ENCODE assay signal across 8 cellular contexts in genomic region chr22:23857606-23858483, GRCh38. TPM values are rescaled to one million over a fixed set of nuclear protein-coding genes. Genes with fewer than 3 reads are reported as not detected.
DNase-seq lines count a peak whose midpoint lies in the region; ATAC-seq and TF ChIP-seq lines count a peak whose summit lies in the region.

TSS of gene SLC2A11 (plus strand) at chr22:23857875. CDS start at chr22:23858000, 125 bp downstream.

- peak in 3 of 4 donors; percentile 50 to 75 (median 56) for TF ChIP-seq POLR2A in esophagus squamous epithelium (IDR thresholded peaks at IDR 0.05)

- H3K9ac ChIP-seq in DND-41 (ENCODE audit: low read depth, low read length) (peak within 1 kb of the TSS; percentile 79), KMS-11 (peak within 1 kb of the TSS; percentile 69)

- H3K9me3 ChIP-seq in DND-41 (ENCODE audit: insufficient read depth, low read length, severe bottlenecking) (no peaks in the 10 kb centered on the region), Panc1 (ENCODE audit: control insufficient read depth, insufficient read depth, low read depth, low read length) (no peaks in the 10 kb centered on the region), esophagus squamous epithelium (no peaks in the 10 kb centered on the region)

- BruUV-seq in Panc1 (replicated peaks; lab: Mats Ljungman, UMichigan): no TSS peak

- H2AFZ ChIP-seq in DND-41 (ENCODE audit: low read depth, low read length) (peak within 1 kb of the TSS; percentile 98), KMS-11 (ENCODE audit: low read depth) (peak within 1 kb of the TSS; percentile 79)

- peak; percentile 95 for DNase-seq in DND-41
- peak; percentile 82 for DNase-seq in Panc1 (ENCODE audit: low read depth, low spot score)
- DNase-seq in activated T-helper 1 cell treated with Interleukin-2 at 50 U/mL for 16 hours (ENCODE audit: low read depth): peak; percentile 90
- peak; percentile 83 for DNase-seq in esophagus squamous epithelium (lab: John Stamatoyannopoulos, UW)
- peak; percentile 99 for DNase-seq in myocyte (ENCODE audit: low read depth)
- peak; percentile 87 to 92 for DNase-seq in stimulated activated CD8-positive, alpha-beta memory T cell treated with anti-CD3 and anti-CD28 coated beads, Interleukin-7, amount 100 ng/mL, for 4 hours (ENCODE audit: low read depth in 2 of 2)

- H4K20me1 ChIP-seq in DND-41 (ENCODE audit: insufficient read depth, low read length): no peaks in the 10 kb centered on the region
- no peaks in the 10 kb centered on the region for H4K20me1 ChIP-seq in KMS-11 (ENCODE audit: insufficient read depth)

- intact Hi-C loops in Panc1 (cut with micrococcal nuclease; ENCODE audit: unreplicated experiment) (no loop called here), esophagus squamous epithelium (cut with DNase I) (no loop called here)

- H3K27me3 ChIP-seq in DND-41 (ENCODE audit: insufficient read depth, low read length, poor library complexity) (no peaks in the 10 kb centered on the region), KMS-11 (ENCODE audit: insufficient read depth, low read depth) (no peaks in the 10 kb centered on the region), Panc1 (ENCODE audit: control insufficient read depth, insufficient read depth, low read length) (no peaks in the 10 kb centered on the region), esophagus squamous epithelium (no peaks in the 10 kb centered on the region)

- ATAC-seq in DND-41 (ENCODE audit: insufficient read depth, low read depth): peak; percentile 94
- peak; percentile 95 for ATAC-seq in GM21737 (IDR thresholded peaks at IDR 0.05; ENCODE audit: unreplicated experiment)
- ATAC-seq in Panc1: peak; percentile 95

- no peaks in the 10 kb centered on the region for H3K36me3 ChIP-seq in DND-41 (ENCODE audit: insufficient read depth, low read length)
- no peaks in the 10 kb centered on the region for H3K36me3 ChIP-seq in KMS-11 (ENCODE audit: insufficient read depth)
- no peaks in the 10 kb centered on the region for H3K36me3 ChIP-seq in Panc1 (ENCODE audit: control insufficient read depth, insufficient read depth, low read length)
- no peaks in the 10 kb centered on the region for H3K36me3 ChIP-seq in esophagus squamous epithelium

- in situ Hi-C loops in Panc1 (cut with HindIII; ENCODE audit: low pct_unique_long_range_greater_than_20kb, low sequenced_read_pairs): no loop called here

- peak; percentile 41 for TF ChIP-seq CTCF in DND-41 (IDR thresholded peaks at IDR 0.05; ENCODE audit: borderline replicate concordance, extremely low read depth, low read length, poor library complexity, severe bottlenecking)
- TF ChIP-seq CTCF in KMS-11 (conservative IDR thresholded peaks at IDR 0.05; ENCODE audit: low read depth, low read length): 0 out of 2 replicates have a peak, but pooled peaks have one; percentile 14
- TF ChIP-seq CTCF in Panc1 (IDR thresholded peaks at IDR 0.05): no peak; the same call in 1 of the 2 replicates
- TF ChIP-seq CTCF in esophagus squamous epithelium (IDR thresholded peaks at IDR 0.05): peak in 5 of 6 experiments; percentile 6 to 72 (median 47)

- peaks cover 24% of the 10 kb centered on the region for H3K4me1 ChIP-seq in DND-41 (ENCODE audit: insufficient read depth, low read length)
- peaks cover 19% of the 10 kb centered on the region for H3K4me1 ChIP-seq in KMS-11 (ENCODE audit: low read depth, poor library complexity, severe bottlenecking)
- peaks cover 7% of the 10 kb centered on the region for H3K4me1 ChIP-seq in Panc1 (ENCODE audit: control insufficient read depth, insufficient read depth, low read length)
- H3K4me1 ChIP-seq in esophagus squamous epithelium: peaks cover 7 to 27% (median 16%) of the 10 kb centered on the region in 3 donors

- peak within 1 kb of the TSS; percentile 80 for H3K27ac ChIP-seq in DND-41 (ENCODE audit: low read length)
- peak within 1 kb of the TSS; percentile 84 for H3K27ac ChIP-seq in KMS-11
- peak within 1 kb of the TSS; percentile 86 for H3K27ac ChIP-seq in Panc1 (ENCODE audit: low read length)
- peak within 1 kb of the TSS; percentile 72 to 95 (median 90) for H3K27ac ChIP-seq in esophagus squamous epithelium

- POLR2A ChIA-PET in Panc1 (lab: Charles Lee): interaction anchor here (0.5 to 0.6 kb wide), 2 partner anchors 23 to 296 kb away, joined by 3 to 4 read pairs; no protein-coding TSS in a partner anchor

- H3K79me2 ChIP-seq in DND-41 (ENCODE audit: insufficient read depth, low read length) (no peaks in the 10 kb centered on the region), KMS-11 (ENCODE audit: insufficient read depth, low read depth) (no peaks in the 10 kb centered on the region; the same call in 1 of the 2 replicates)

- H3K4me3 ChIP-seq in DND-41 (ENCODE audit: low read depth in 1 of 2, low read length in 2 of 2) (peak within 1 kb of the TSS; percentile 66 to 79), KMS-11 (IDR thresholded peaks at IDR 0.05; ENCODE audit: insufficient read depth, low read depth, low read length) (no peak within 1 kb of the TSS), Panc1 (ENCODE audit: low read depth in 2 of 2, low read length in 2 of 2) (peak within 1 kb of the TSS; percentile 74 to 94), esophagus squamous epithelium (peak within 1 kb of the TSS; percentile 39 to 87 (median 74))

- H3K4me2 ChIP-seq in DND-41 (ENCODE audit: insufficient read depth, low read length) (peak within 1 kb of the TSS; percentile 91), KMS-11 (peak within 1 kb of the TSS; percentile 91)

- 0 to 2% methylated on average over 10 to 23 of the region's 60 CpGs for WGBS in esophagus squamous epithelium, 2 donors

- CTCF ChIA-PET in Panc1 (lab: Charles Lee): interaction anchor here (0.5 to 1.3 kb wide), 8 partner anchors 8 to 195 kb away, joined by 3 to 16 read pairs (median 5); partner anchors contain the start of gene MIF

RNA-seq across cellular contexts. Expression of gene SLC2A11, which starts in this region (rescaled TPM):
- total RNA-seq in Panc1 (2021; ENCODE audit: unreplicated experiment) (33.8 TPM), esophagus squamous epithelium (1 to 10 TPM in 3 of 4 donors, under 1 TPM in 1; 0.57 to 4.4 (median 2.9) TPM), myocyte (13.2 and 18.9 TPM in 2 replicates)
- polyA plus RNA-seq in Panc1 (2012; ENCODE audit: insufficient read length): 41.6 TPM
- 18.8 TPM for polyA plus RNA-seq in myocyte (2012)
